In the genomic region with DNA sequence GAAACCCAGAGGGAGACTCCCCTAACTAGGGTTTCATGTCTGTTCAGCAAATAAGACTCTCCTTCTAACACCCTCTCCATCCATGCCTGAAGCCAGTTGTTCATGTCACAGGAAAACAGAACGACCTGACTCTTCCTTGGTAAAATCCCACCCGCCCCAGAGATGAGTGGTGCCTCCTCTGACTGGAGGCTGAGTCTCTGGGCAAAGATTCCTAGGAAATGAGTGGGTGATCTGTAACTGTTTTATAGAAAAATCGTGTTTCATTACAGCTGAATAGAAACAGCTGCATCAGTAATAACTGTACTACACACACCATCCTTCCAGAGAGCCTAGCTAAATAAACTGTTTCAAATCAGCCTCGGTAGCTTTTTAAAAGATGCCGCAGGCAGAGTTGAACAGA, we compare ENCODE assay signal across 20 cellular contexts. TPM values are rescaled to one million over a fixed set of nuclear protein-coding genes. Genes with fewer than 3 reads are reported as not detected.
DNase-seq lines count a peak whose midpoint lies in the region; ATAC-seq and TF ChIP-seq lines count a peak whose summit lies in the region.
"Had no signal": no experiment of that assay in that cellular context is flagged by ENCODE, and none has a peak within 500 bp of the region (broad histone marks: within the 10 kb centered on the region; RNA-seq: fewer than 3 reads in every experiment).

No MANE protein-coding gene starts in this region.

- no peak for ATAC-seq in stimulated activated effector memory CD8-positive, alpha-beta T cell treated with anti-CD3 and anti-CD28 coated beads, Interleukin-12 subunit alpha, Interleukin-12 subunit beta, amount 100 ng/mL, for 72 hours
- no peak for ATAC-seq in mucosa of descending colon
- ATAC-seq in HG03460 (IDR thresholded peaks at IDR 0.05; ENCODE audit: unreplicated experiment) = no peak
- ATAC-seq: A549, GM23338, HCT116, K562 had no signal

- H3K27me3 Mint-ChIP-seq in activated T-cell treated with anti-CD3 and anti-CD28 coated beads, Interleukin-2, amount 50 U/mL, for 24 hours = no peaks in the 10 kb centered on the region
- H3K27me3 Mint-ChIP-seq in HFFc6 (ENCODE audit: insufficient read depth) = no peaks in the 10 kb centered on the region; the same call in 1 of the 2 replicates
- H3K27me3 Mint-ChIP-seq: CD4-positive, CD25-positive, alpha-beta regulatory T cell had no signal

- H3K9ac ChIP-seq in adipocyte (ENCODE audit: low read length) = no peak overlapping the region
- H3K9ac ChIP-seq in colonic mucosa (ENCODE audit: low read depth in 2 of 2, low read length in 2 of 2) = no peak overlapping the region

- no peak overlapping the region for H3K27ac ChIP-seq in colonic mucosa
- H3K27ac ChIP-seq: A549 had no signal

- peaks cover 76% of the 10 kb centered on the region for H3K36me3 Mint-ChIP-seq in activated T-cell treated with anti-CD3 and anti-CD28 coated beads, Interleukin-2, amount 50 U/mL, for 24 hours (ENCODE audit: low read depth)
- H3K36me3 Mint-ChIP-seq in HFFc6 (ENCODE audit: low read depth) = peaks cover 65% of the 10 kb centered on the region
- H3K36me3 Mint-ChIP-seq in stimulated activated effector memory CD8-positive, alpha-beta T cell treated with anti-CD3 and anti-CD28 coated beads, Interleukin-12 subunit alpha, Interleukin-12 subunit beta, amount 100 ng/mL, for 72 hours = peaks cover 89% of the 10 kb centered on the region

- H3K4me1 Mint-ChIP-seq in activated T-cell treated with anti-CD3 and anti-CD28 coated beads, Interleukin-2, amount 50 U/mL, for 24 hours (ENCODE audit: low read depth) = peaks cover 9% of the 10 kb centered on the region
- H3K4me1 Mint-ChIP-seq in HFFc6 (ENCODE audit: low read depth) = peaks cover 69% of the 10 kb centered on the region
- peaks cover 18% of the 10 kb centered on the region for H3K4me1 Mint-ChIP-seq in stimulated activated effector memory CD8-positive, alpha-beta T cell treated with anti-CD3 and anti-CD28 coated beads, Interleukin-12 subunit alpha, Interleukin-12 subunit beta, amount 100 ng/mL, for 72 hours
- H3K4me1 Mint-ChIP-seq: CD4-positive, CD25-positive, alpha-beta regulatory T cell had no signal

- peaks cover 40% of the 10 kb centered on the region for H3K4me1 ChIP-seq in adipocyte (ENCODE audit: control insufficient read depth, insufficient read depth, low read length)
- H3K4me1 ChIP-seq in mucosa of descending colon (ENCODE audit: low read depth) = peaks cover under 1% of the 10 kb centered on the region
- no peaks in the 10 kb centered on the region for H3K4me1 ChIP-seq in colonic mucosa
- H3K4me1 ChIP-seq: Caco-2 had no signal

- H3K4me3 ChIP-seq in adipocyte (ENCODE audit: low read length) (no peak overlapping the region), mucosa of descending colon (no peak overlapping the region), colonic mucosa (no peak overlapping the region)
- H3K4me3 ChIP-seq: A549, GM23338, K562 had no signal

- no peak overlapping the region for H3K4me3 Mint-ChIP-seq in activated T-cell treated with anti-CD3 and anti-CD28 coated beads, Interleukin-2, amount 50 U/mL, for 24 hours
- H3K4me3 Mint-ChIP-seq in HFFc6 = peak overlapping the region; percentile 36; the same call in 1 of the 2 replicates
- no peak overlapping the region for H3K4me3 Mint-ChIP-seq in stimulated activated effector memory CD8-positive, alpha-beta T cell treated with anti-CD3 and anti-CD28 coated beads, Interleukin-12 subunit alpha, Interleukin-12 subunit beta, amount 100 ng/mL, for 72 hours
- H3K4me3 Mint-ChIP-seq: CD4-positive, CD25-positive, alpha-beta regulatory T cell; GM23338 had no signal

- H3K9me3 ChIP-seq in adipocyte (ENCODE audit: control insufficient read depth, low read length) (no peaks in the 10 kb centered on the region), mucosa of descending colon (no peaks in the 10 kb centered on the region), colonic mucosa (no peaks in the 10 kb centered on the region)
- H3K9me3 ChIP-seq: A549, Caco-2 had no signal

- no peaks in the 10 kb centered on the region for H3K9me3 Mint-ChIP-seq in activated T-cell treated with anti-CD3 and anti-CD28 coated beads, Interleukin-2, amount 50 U/mL, for 24 hours
- no peaks in the 10 kb centered on the region for H3K9me3 Mint-ChIP-seq in HFFc6
- no peaks in the 10 kb centered on the region for H3K9me3 Mint-ChIP-seq in stimulated activated effector memory CD8-positive, alpha-beta T cell treated with anti-CD3 and anti-CD28 coated beads, Interleukin-12 subunit alpha, Interleukin-12 subunit beta, amount 100 ng/mL, for 72 hours
- H3K9me3 Mint-ChIP-seq: CD4-positive, CD25-positive, alpha-beta regulatory T cell; GM23338 had no signal

- H3K27me3 ChIP-seq in adipocyte (replicated peaks; ENCODE audit: control insufficient read depth, insufficient read depth, low read length) (no peaks in the 10 kb centered on the region), colonic mucosa (no peaks in the 10 kb centered on the region)

- intact Hi-C loops in mucosa of descending colon (cut with DNase I, micrococcal nuclease) (loop anchor here in 1 of 2 donors (10.0 kb wide), 1 partner anchor 290 kb away; no protein-coding TSS in a partner anchor), colonic mucosa (cut with DNase I) (no loop called here)

- peaks cover 3% of the 10 kb centered on the region for H3K36me3 ChIP-seq in adipocyte (ENCODE audit: control insufficient read depth, insufficient read depth, low read length, severe bottlenecking)
- H3K36me3 ChIP-seq in mucosa of descending colon (ENCODE audit: low read depth) = no peaks in the 10 kb centered on the region
- no peaks in the 10 kb centered on the region for H3K36me3 ChIP-seq in colonic mucosa

- H3K27ac Mint-ChIP-seq in activated T-cell treated with anti-CD3 and anti-CD28 coated beads, Interleukin-2, amount 50 U/mL, for 24 hours = peak overlapping the region; percentile 63
- H3K27ac Mint-ChIP-seq in HFFc6 = peak overlapping the region; percentile 81
- H3K27ac Mint-ChIP-seq in stimulated activated effector memory CD8-positive, alpha-beta T cell treated with anti-CD3 and anti-CD28 coated beads, Interleukin-12 subunit alpha, Interleukin-12 subunit beta, amount 100 ng/mL, for 72 hours = peak overlapping the region; percentile 86
- H3K27ac Mint-ChIP-seq: CD4-positive, CD25-positive, alpha-beta regulatory T cell; GM23338 had no signal

- TF ChIP-seq CTCF in HFFc6 (IDR thresholded peaks at IDR 0.05) (no peak), mucosa of descending colon (IDR thresholded peaks at IDR 0.05) (no peak), colonic mucosa (IDR thresholded peaks at IDR 0.05) (no peak)

- DNase-seq in activated T-cell treated with anti-CD3 and anti-CD28 coated beads, Interleukin-2, amount 50 U/mL, for 24 hours = no peak
- DNase-seq in activated T-cell treated with anti-CD3 and anti-CD28 coated beads for 4 hours (no peak), HFFc6 (peak; percentile 53), adipocyte (ENCODE audit: low read depth) (peak; percentile 49), mucosa of descending colon (no peak), colonic mucosa (no peak)
- no peak for DNase-seq in stimulated activated effector memory CD8-positive, alpha-beta T cell treated with anti-CD3 and anti-CD28 coated beads, Interleukin-12 subunit alpha, Interleukin-12 subunit beta, amount 100 ng/mL, for 72 hours (ENCODE audit: low spot score in 2 of 2)
- DNase-seq: Caco-2; CD4-positive, CD25-positive, alpha-beta regulatory T cell; DMS153; NCI-H1436; NCI-H2029; NCI-H2171; NCI-H446; NCI-H69 had no signal

RNA-seq across cellular contexts. Expression of a gene that starts 37.4 kb away (rescaled TPM):
- total RNA-seq in HFFc6 (2021; fragmentation: NEBNext Ultra II Directional; extraction: Animal tissue kit (Norgen Biotek cat#: 25700)) = 10 to 100 TPM; 40.9 to 49.3 (median 43.8) TPM
- 10 to 100 TPM; 22.2 to 31.7 (median 31.5) TPM for total RNA-seq in mucosa of descending colon
- 10 to 100 TPM; 32.5 to 33.0 TPM for total RNA-seq in colonic mucosa

Comparison
In these comparisons a context has a peak if more than half of its experiments do, and no peak if none do; other contexts are left out.
1. DNase-seq: peak in HFFc6 (single experiment) and adipocyte (single experiment); none in activated T-cell treated with anti-CD3 and anti-CD28 coated beads, Interleukin-2, amount 50 U/mL, for 24 hours (single experiment), activated T-cell treated with anti-CD3 and anti-CD28 coated beads for 4 hours (single experiment), stimulated activated effector memory CD8-positive, alpha-beta T cell treated with anti-CD3 and anti-CD28 coated beads, Interleukin-12 subunit alpha, Interleukin-12 subunit beta, amount 100 ng/mL, for 72 hours (0 of 2), mucosa of descending colon (0 of 3) and colonic mucosa (single experiment).
2. Peak in every context shown above with its lines, with median percentiles within 50 percentile points of each other: H3K27ac Mint-ChIP-seq.